15 cellular contexts compared by ENCODE assay signal in genomic region chr5:31587546-31587945, GRCh38. TPM values are rescaled to one million over a fixed set of nuclear protein-coding genes. Genes with fewer than 3 reads are reported as not detected.
A peak's percentile ranks its signal among the peaks of the same experiment; 100 is the strongest.
DNase-seq lines count a peak whose midpoint lies in the region; ATAC-seq and TF ChIP-seq lines count a peak whose summit lies in the region.
"Had no signal": no experiment of that assay in that cellular context is flagged by ENCODE, and none has a peak within 500 bp of the region (broad histone marks: within the 10 kb centered on the region; RNA-seq: fewer than 3 reads in every experiment).

No MANE protein-coding gene starts in this region.

- peaks cover 8% of the 10 kb centered on the region for H3K9me3 Mint-ChIP-seq in neural progenitor cell
- H3K9me3 Mint-ChIP-seq: HFFc6 had no signal

- peaks cover 15% of the 10 kb centered on the region; the same call in 1 of the 2 replicates for H3K9me3 ChIP-seq in NT2/D1 (ENCODE audit: insufficient read depth, low read length)
- H3K9me3 ChIP-seq in neural progenitor cell (ENCODE audit: low read depth) = no peaks in the 10 kb centered on the region

- H3K27ac ChIP-seq in neural progenitor cell = no peak overlapping the region
- H3K27ac ChIP-seq: BLaER1 treated with 17β-estradiol and CSF1 and Interleukin-3, amounts not matched to agents 10 nM and 100 nM had no signal

- no peak overlapping the region for H3K27ac Mint-ChIP-seq in neural progenitor cell
- H3K27ac Mint-ChIP-seq: CD4-positive, CD25-positive, alpha-beta regulatory T cell; HFFc6 had no signal

- H3K4me2 ChIP-seq in neural progenitor cell = no peak overlapping the region
- H3K4me2 ChIP-seq: BLaER1 treated with 17β-estradiol and CSF1 and Interleukin-3, amounts not matched to agents 10 nM and 100 nM had no signal

- no peak for TF ChIP-seq CTCF in epithelial cell of esophagus (IDR thresholded peaks at IDR 0.05; ENCODE audit: insufficient read depth, low read depth, low read length, missing control alignments)
- no peak for TF ChIP-seq CTCF in neural progenitor cell (IDR thresholded peaks at IDR 0.05)

- H3K36me3 ChIP-seq in NT2/D1 (ENCODE audit: insufficient read depth, insufficient read length, low read length) (no peaks in the 10 kb centered on the region), neural progenitor cell (no peaks in the 10 kb centered on the region)
- H3K36me3 ChIP-seq: BLaER1 treated with 17β-estradiol and CSF1 and Interleukin-3, amounts not matched to agents 10 nM and 100 nM had no signal

- no peaks in the 10 kb centered on the region for H3K4me1 ChIP-seq in NT2/D1 (ENCODE audit: insufficient read depth, insufficient read length)
- peaks cover 8% of the 10 kb centered on the region for H3K4me1 ChIP-seq in neural progenitor cell
- H3K4me1 ChIP-seq: BLaER1 treated with 17β-estradiol and CSF1 and Interleukin-3, amounts not matched to agents 10 nM and 100 nM had no signal

- H2AFZ ChIP-seq in neural progenitor cell (replicated peaks) = no peak overlapping the region

- no peaks in the 10 kb centered on the region for H4K20me1 ChIP-seq in neural progenitor cell (ENCODE audit: low read depth)
- H4K20me1 ChIP-seq: BLaER1 treated with 17β-estradiol and CSF1 and Interleukin-3, amounts not matched to agents 10 nM and 100 nM had no signal

- no peak overlapping the region for H3K4me3 Mint-ChIP-seq in neural progenitor cell
- H3K4me3 Mint-ChIP-seq: CD4-positive, CD25-positive, alpha-beta regulatory T cell; HFFc6 had no signal

- no peaks in the 10 kb centered on the region for H3K79me2 ChIP-seq in neural progenitor cell (ENCODE audit: low read depth)

- no peaks in the 10 kb centered on the region for H3K36me3 Mint-ChIP-seq in neural progenitor cell
- H3K36me3 Mint-ChIP-seq: CD4-positive, CD25-positive, alpha-beta regulatory T cell had no signal

- H3K27me3 ChIP-seq in NT2/D1 (ENCODE audit: insufficient read depth, insufficient read length) (no peaks in the 10 kb centered on the region), neural progenitor cell (no peaks in the 10 kb centered on the region)
- H3K27me3 ChIP-seq: BLaER1 treated with 17β-estradiol and CSF1 and Interleukin-3, amounts not matched to agents 10 nM and 100 nM had no signal

- H3K4me1 Mint-ChIP-seq in neural progenitor cell = no peaks in the 10 kb centered on the region
- H3K4me1 Mint-ChIP-seq: CD4-positive, CD25-positive, alpha-beta regulatory T cell had no signal

- peaks cover 4% of the 10 kb centered on the region for H3F3A ChIP-seq in neural progenitor cell (ENCODE audit: low read depth)

- no peak overlapping the region for H3K4me3 ChIP-seq in NT2/D1 (ENCODE audit: insufficient read length, low read depth)
- no peak overlapping the region for H3K4me3 ChIP-seq in epithelial cell of esophagus (ENCODE audit: low read length)
- H3K4me3 ChIP-seq in neural progenitor cell = no peak overlapping the region
- H3K4me3 ChIP-seq: BLaER1 treated with 17β-estradiol and CSF1 and Interleukin-3, amounts not matched to agents 10 nM and 100 nM had no signal

- no peak for ATAC-seq in HG02852 (IDR thresholded peaks at IDR 0.05; ENCODE audit: unreplicated experiment)
- ATAC-seq: HepG2 had no signal

- no peaks in the 10 kb centered on the region for H3K27me3 Mint-ChIP-seq in neural progenitor cell (ENCODE audit: insufficient read depth, low read depth)

- H3K9ac ChIP-seq in NT2/D1 (ENCODE audit: insufficient read length, low read depth) (no peak overlapping the region), neural progenitor cell (no peak overlapping the region)
- H3K9ac ChIP-seq: BLaER1 treated with 17β-estradiol and CSF1 and Interleukin-3, amounts not matched to agents 10 nM and 100 nM had no signal

- DNase-seq in NCI-H82 (lab: John Stamatoyannopoulos, UW) = peak; percentile 1
- no peak for DNase-seq in NCI-H82 treated with DMSO at 0.1 percent for 48 hours (lab: John Stamatoyannopoulos, UW; ENCODE audit: unreplicated experiment)
- peak; percentile 46 for DNase-seq in NT2/D1 (ENCODE audit: low read depth, low spot score)
- peak; percentile 5 for DNase-seq in epithelial cell of esophagus (ENCODE audit: low read depth)
- DNase-seq in NCI-H1694 (lab: John Stamatoyannopoulos, UW) = no peak
- no peak for DNase-seq in neural progenitor cell (ENCODE audit: low spot score)
- DNase-seq: 8988T; CD4-positive, CD25-positive, alpha-beta regulatory T cell; DMS53; GOT3; HCEC 1CT; HFFc6 had no signal

RNA-seq across cellular contexts. Expression of gene PDZD2, which starts 51.4 kb away (rescaled TPM):
- total RNA-seq in neural progenitor cell (ENCODE audit: low replicate concordance) = 1.1 and 1.4 TPM in 2 replicates
- total RNA-seq: HepG2 had no signal

RNA-seq across cellular contexts. Expression of gene C5orf22, which starts 55.4 kb away (rescaled TPM):
- 37.5 and 60.8 TPM in 2 replicates for total RNA-seq in neural progenitor cell (ENCODE audit: low replicate concordance)

RNA-seq across cellular contexts. Expression of gene DROSHA, which starts 55.7 kb away (rescaled TPM):
- 61.6 and 80.3 TPM in 2 replicates for total RNA-seq in neural progenitor cell (ENCODE audit: low replicate concordance)

Comparison
In these comparisons a context has a peak if more than half of its experiments do, and no peak if none do; other contexts are left out.
1. DNase-seq: peak in NCI-H82 (single experiment), NT2/D1 (single experiment) and epithelial cell of esophagus (single experiment); none in NCI-H82 treated with DMSO at 0.1 percent for 48 hours (single experiment), NCI-H1694 (single experiment) and neural progenitor cell (single experiment).